In genomic region chr11:126456783-126457542, GRCh38 we compare ENCODE assay signal across 2 cellular contexts.
TF ChIP-seq lines count a peak whose summit lies in the region.

No MANE protein-coding gene starts in this region.

TF ChIP-seq in SK-N-SH treated with all-trans-retinoic acid at 6 μM for 48 hours, 23 proteins besides CTCF, POLR2A, EP300 and RAD21 (continued from another document):
- no peak for TF ChIP-seq CSRNP3 (CRISPR knock-in tag; IDR thresholded peaks at IDR 0.05)
- TF ChIP-seq ZNF70 (CRISPR knock-in tag; IDR thresholded peaks at IDR 0.05), result no peak
- TF ChIP-seq CREB5 (CRISPR knock-in tag; IDR thresholded peaks at IDR 0.05; ENCODE audit: low read depth), result no peak
- TF ChIP-seq ARNTL (CRISPR knock-in tag; IDR thresholded peaks at IDR 0.05; ENCODE audit: borderline replicate concordance, low read depth), result no peak
- TF ChIP-seq ZFP3 (CRISPR knock-in tag; IDR thresholded peaks at IDR 0.05), result no peak
- no peak for TF ChIP-seq TCF4 (CRISPR knock-in tag; IDR thresholded peaks at IDR 0.05; ENCODE audit: borderline replicate concordance)
- no peak for TF ChIP-seq ZNF565 (CRISPR knock-in tag; conservative IDR thresholded peaks at IDR 0.05; ENCODE audit: low read depth)
- no peak for TF ChIP-seq CSDC2 (CRISPR knock-in tag; IDR thresholded peaks at IDR 0.05)
- no peak for TF ChIP-seq ISL1 (CRISPR knock-in tag; IDR thresholded peaks at IDR 0.05)
- TF ChIP-seq BACH2 (CRISPR knock-in tag; IDR thresholded peaks at IDR 0.05; ENCODE audit: borderline replicate concordance), result no peak
- TF ChIP-seq PATZ1 (CRISPR knock-in tag; IDR thresholded peaks at IDR 0.05; ENCODE audit: borderline replicate concordance), result no peak
- no peak for TF ChIP-seq OSR1 (CRISPR knock-in tag; IDR thresholded peaks at IDR 0.05)
- TF ChIP-seq TOX (CRISPR knock-in tag; IDR thresholded peaks at IDR 0.05; ENCODE audit: borderline replicate concordance), result no peak
- no peak for TF ChIP-seq POU6F1 (CRISPR knock-in tag; IDR thresholded peaks at IDR 0.05; ENCODE audit: borderline replicate concordance, low read depth)
- TF ChIP-seq TSHZ2 (CRISPR knock-in tag; IDR thresholded peaks at IDR 0.05), result no peak

TF ChIP-seq in K562, 482 proteins besides CTCF, POLR2A, EP300 and RAD21 (continued from another document):
- TF ChIP-seq ZBTB40 (IDR thresholded peaks at IDR 0.05) (no peak), ZBTB40 (CRISPR knock-in tag; IDR thresholded peaks at IDR 0.05) (no peak), HDAC2 (IDR thresholded peaks at IDR 0.05) (no peak), SPI1 (IDR thresholded peaks at IDR 0.05; ENCODE audit: borderline replicate concordance, low read depth, low read length) (peak; percentile 26; the same call in 1 of the 2 replicates), ZZZ3 (IDR thresholded peaks at IDR 0.05) (no peak), RBM22 (IDR thresholded peaks at IDR 0.05; ENCODE audit: low read depth, low read length, poor library complexity, severe bottlenecking) (no peak), IRF9 (tag; IDR thresholded peaks at IDR 0.05) (no peak), MYC (IDR thresholded peaks at IDR 0.05; ENCODE audit: low read depth, low read length) (no peak), MYC (CRISPR knock-in tag; IDR thresholded peaks at IDR 0.05; ENCODE audit: borderline replicate concordance, low read depth) (no peak), ELF1 (tag; IDR thresholded peaks at IDR 0.05) (no peak), SNAPC5 (CRISPR knock-in tag; IDR thresholded peaks at IDR 0.05) (no peak), POLR3A (IDR thresholded peaks at IDR 0.05; ENCODE audit: borderline replicate concordance, extremely low read depth, insufficient read depth, insufficient read length) (no peak), SP2 (IDR thresholded peaks at IDR 0.05; ENCODE audit: extremely low read depth, low read depth, low read length, poor library complexity, severe bottlenecking) (no peak), ZNF408 (CRISPR knock-in tag; IDR thresholded peaks at IDR 0.05; ENCODE audit: low read depth) (no peak), ZNF354B (CRISPR knock-in tag; IDR thresholded peaks at IDR 0.05) (no peak), PHF20 (IDR thresholded peaks at IDR 0.05; ENCODE audit: partially characterized antibody) (peak; percentile 28)
